ENCODE assay signal across 1 cellular context in the genomic region with DNA sequence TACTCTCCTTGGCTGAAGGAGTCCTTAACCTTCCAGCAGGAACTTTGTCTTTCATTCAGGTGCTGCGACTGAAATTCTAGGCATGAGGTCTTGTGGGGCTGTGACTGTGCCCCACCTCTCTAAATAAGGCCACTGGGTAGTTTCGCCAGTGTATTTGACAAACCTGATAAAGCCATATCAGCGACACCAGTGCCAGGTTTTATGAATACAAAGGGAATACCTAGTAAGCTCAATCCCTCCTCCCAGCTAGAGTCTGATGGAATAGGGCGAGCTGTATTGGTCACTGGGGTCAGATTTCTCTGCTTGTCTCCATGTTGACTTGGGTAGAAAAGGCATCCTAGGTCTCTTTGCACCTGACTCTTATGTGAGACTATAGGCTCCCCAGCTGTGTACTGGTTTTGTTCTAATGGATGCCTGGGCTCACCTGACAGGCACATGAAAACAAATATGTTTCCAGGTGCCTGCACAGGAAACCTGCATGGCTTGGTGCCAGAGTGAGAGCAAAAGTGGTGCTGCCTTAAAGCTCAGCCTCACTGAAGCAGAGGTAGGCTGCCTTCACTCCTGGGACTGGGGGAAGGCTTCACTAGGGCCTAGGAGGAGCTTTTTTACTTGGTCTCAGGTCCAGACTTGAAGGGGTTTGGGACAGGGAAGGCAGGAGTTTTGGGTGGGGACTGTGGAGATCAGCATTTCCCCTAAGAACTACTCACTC.
TF ChIP-seq lines count a peak whose summit lies in the region.

No MANE protein-coding gene starts in this region.

TF ChIP-seq in SK-N-SH, 30 proteins besides CTCF, POLR2A, EP300 and RAD21:
- TF ChIP-seq RCOR1 (IDR thresholded peaks at IDR 0.05; ENCODE audit: low read length) (no peak), POLR2AphosphoS5 (IDR thresholded peaks at IDR 0.05; ENCODE audit: low read depth, low read length) (no peak), TAF1 (IDR thresholded peaks at IDR 0.05; ENCODE audit: borderline replicate concordance, low read depth, low read length) (no peak), JUND (IDR thresholded peaks at IDR 0.05) (no peak), PBX3 (IDR thresholded peaks at IDR 0.05) (no peak), TCF12 (IDR thresholded peaks at IDR 0.05) (no peak), TEAD4 (IDR thresholded peaks at IDR 0.05; ENCODE audit: borderline replicate concordance, insufficient read depth) (no peak), RXRA (IDR thresholded peaks at IDR 0.05; ENCODE audit: borderline replicate concordance, low read depth) (no peak), IRF3 (IDR thresholded peaks at IDR 0.05; ENCODE audit: low read depth, low read length) (no peak), FOXM1 (IDR thresholded peaks at IDR 0.05; ENCODE audit: low read depth) (no peak), FOSL2 (IDR thresholded peaks at IDR 0.05; ENCODE audit: borderline replicate concordance, low read depth) (no peak), NRF1 (IDR thresholded peaks at IDR 0.05; ENCODE audit: low read depth, low read length) (no peak), MEF2A (IDR thresholded peaks at IDR 0.05; ENCODE audit: borderline replicate concordance, low read depth) (no peak)
- TF ChIP-seq, protein P1, sequence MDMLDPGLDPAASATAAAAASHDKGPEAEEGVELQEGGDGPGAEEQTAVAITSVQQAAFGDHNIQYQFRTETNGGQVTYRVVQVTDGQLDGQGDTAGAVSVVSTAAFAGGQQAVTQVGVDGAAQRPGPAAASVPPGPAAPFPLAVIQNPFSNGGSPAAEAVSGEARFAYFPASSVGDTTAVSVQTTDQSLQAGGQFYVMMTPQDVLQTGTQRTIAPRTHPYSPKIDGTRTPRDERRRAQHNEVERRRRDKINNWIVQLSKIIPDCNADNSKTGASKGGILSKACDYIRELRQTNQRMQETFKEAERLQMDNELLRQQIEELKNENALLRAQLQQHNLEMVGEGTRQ (IDR thresholded peaks at IDR 0.05; ENCODE audit: borderline replicate concordance, low read depth, low read length) = no peak
